18 cellular contexts compared by ENCODE assay signal in genomic region chr6:159438106-159438505, GRCh38.
"Had no signal": no experiment of that assay in that cellular context is flagged by ENCODE, and none has a peak within 500 bp of the region (broad histone marks: within the 10 kb centered on the region; RNA-seq: fewer than 3 reads in every experiment).

No MANE protein-coding gene starts in this region.

- H3K9me3 ChIP-seq: SK-N-SH had no signal

- ATAC-seq: Panc1, PC-3 had no signal

- DNase-seq: KBM-7, MV-4-11, NCI-H1048, NCI-H1105, NCI-H1417, NCI-H1436 treated with DMSO at 0.1 percent for 48 hours, NCI-H1694, NCI-H187 treated with DMSO at 0.1 percent for 48 hours, NCI-H2029 treated with DMSO at 0.1 percent for 48 hours, NCI-H226, NCI-H526 treated with DMSO at 0.1 percent for 48 hours, NCI-H774, PC-3, SK-N-SH, SW 1271 had no signal

- H3K27ac ChIP-seq: HL-60, RWPE1 had no signal
